19 cellular contexts compared by ENCODE assay signal in the genomic region with DNA sequence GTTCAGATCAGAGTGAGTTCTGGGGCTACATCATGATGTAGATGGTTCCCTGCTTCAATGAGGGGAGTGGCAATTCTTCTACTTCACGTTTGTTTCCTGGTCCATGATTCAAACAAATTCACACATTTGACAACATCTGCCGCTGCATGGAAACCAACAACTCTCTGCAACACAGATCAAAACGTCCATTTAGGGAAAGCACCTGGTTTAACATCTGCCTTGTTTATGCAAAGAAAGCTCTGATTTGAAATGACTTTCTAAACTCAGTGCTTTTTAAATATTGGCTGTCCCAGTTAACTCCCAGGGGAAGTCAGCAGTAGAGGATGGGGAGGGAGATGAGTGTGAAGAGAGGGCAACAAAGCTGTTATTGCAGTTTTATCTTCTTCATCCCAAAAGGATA.
DNase-seq lines count a peak whose midpoint lies in the region; ATAC-seq lines count a peak whose summit lies in the region.
"Had no signal": no experiment of that assay in that cellular context is flagged by ENCODE, and none has a peak within 500 bp of the region (broad histone marks: within the 10 kb centered on the region; RNA-seq: fewer than 3 reads in every experiment).

No MANE protein-coding gene starts in this region.

- H3K27ac ChIP-seq in CD8-positive, alpha-beta memory T cell (ENCODE audit: low read depth, low read length), result no peak overlapping the region
- H3K27ac ChIP-seq: tibial artery had no signal

- CTCF ChIA-PET in CD8-positive, alpha-beta memory T cell (lab: Charles Lee), result no interaction called here

- H3K9me3 Mint-ChIP-seq in memory B cell, result no peaks in the 10 kb centered on the region
- H3K9me3 Mint-ChIP-seq in CD8-positive, alpha-beta memory T cell, result no peaks in the 10 kb centered on the region
- H3K9me3 Mint-ChIP-seq: mesothelial cell of epicardium, neural crest cell had no signal

- peak; percentile 68 for ATAC-seq in GM19023 (IDR thresholded peaks at IDR 0.05; ENCODE audit: unreplicated experiment)
- ATAC-seq in GM21786 (IDR thresholded peaks at IDR 0.05; ENCODE audit: unreplicated experiment), result peak; percentile 81
- ATAC-seq in HG03280 (IDR thresholded peaks at IDR 0.05; ENCODE audit: unreplicated experiment), result peak; percentile 69
- peak; percentile 31 for ATAC-seq in memory B cell (ENCODE audit: low read depth)
- ATAC-seq in GM21717 (IDR thresholded peaks at IDR 0.05; ENCODE audit: unreplicated experiment), result no peak
- ATAC-seq: activated CD4-positive, CD25-positive, alpha-beta regulatory T cell treated with anti-CD3 and anti-CD28 coated beads, Interleukin-2, amount 50 U/mL, for 24 hours had no signal

- no peak overlapping the region for H3K4me3 Mint-ChIP-seq in memory B cell
- no peak overlapping the region for H3K4me3 Mint-ChIP-seq in CD8-positive, alpha-beta memory T cell
- H3K4me3 Mint-ChIP-seq: B cell, mesothelial cell of epicardium, neural crest cell had no signal

- DNase-seq in memory B cell (ENCODE audit: low spot score in 2 of 2) (no peak), putamen (ENCODE audit: low spot score) (no peak)
- no peak for DNase-seq in CD8-positive, alpha-beta memory T cell
- DNase-seq: activated effector memory CD4-positive, alpha-beta T cell treated with anti-CD3 and anti-CD28 coated beads, Interleukin-2, amount 50 U/mL, for 16 hours; GDM1; GOT3; IMR-90; NCI-H187; NCI-H446; Right ventricle myocardium superior; tibial artery had no signal

- peaks cover 5% of the 10 kb centered on the region for H3K4me1 Mint-ChIP-seq in memory B cell
- no peaks in the 10 kb centered on the region for H3K4me1 Mint-ChIP-seq in CD8-positive, alpha-beta memory T cell
- H3K4me1 Mint-ChIP-seq: mesothelial cell of epicardium had no signal

- no peak overlapping the region for H3K27ac Mint-ChIP-seq in memory B cell
- no peak overlapping the region for H3K27ac Mint-ChIP-seq in CD8-positive, alpha-beta memory T cell
- H3K27ac Mint-ChIP-seq: B cell, mesothelial cell of epicardium had no signal

- no peaks in the 10 kb centered on the region for H3K36me3 ChIP-seq in CD8-positive, alpha-beta memory T cell (ENCODE audit: insufficient read depth, low read length)
- H3K36me3 ChIP-seq: tibial artery had no signal

- no peak overlapping the region for H3K4me3 ChIP-seq in CD8-positive, alpha-beta memory T cell (ENCODE audit: low read length)
- H3K4me3 ChIP-seq: tibial artery had no signal

- POLR2A ChIA-PET in CD8-positive, alpha-beta memory T cell (lab: Charles Lee), result no interaction called here

- H3K36me3 Mint-ChIP-seq in memory B cell, result no peaks in the 10 kb centered on the region
- H3K36me3 Mint-ChIP-seq in CD8-positive, alpha-beta memory T cell, result no peaks in the 10 kb centered on the region
- H3K36me3 Mint-ChIP-seq: mesothelial cell of epicardium had no signal

- no peaks in the 10 kb centered on the region for H3K9me3 ChIP-seq in CD8-positive, alpha-beta memory T cell (ENCODE audit: low read length)
- H3K9me3 ChIP-seq: tibial artery had no signal

- H3K27me3 Mint-ChIP-seq in memory B cell, result peaks cover 22% of the 10 kb centered on the region
- peaks cover 33 to 78% of the 10 kb centered on the region in 2 donors for H3K27me3 Mint-ChIP-seq in CD8-positive, alpha-beta memory T cell

- H3K4me1 ChIP-seq in CD8-positive, alpha-beta memory T cell (ENCODE audit: insufficient read depth, low read length), result no peaks in the 10 kb centered on the region
- H3K4me1 ChIP-seq: tibial artery had no signal

- H3K27me3 ChIP-seq in CD8-positive, alpha-beta memory T cell (ENCODE audit: insufficient read depth, low read length, poor library complexity, severe bottlenecking), result no peaks in the 10 kb centered on the region
